ENCODE assay signal across 1 cellular context in genomic region chr17:4999429-5000093, GRCh38.
TF ChIP-seq lines count a peak whose summit lies in the region.

No MANE protein-coding gene starts in this region.

TF ChIP-seq in GM23338, 12 proteins besides CTCF, POLR2A, EP300 and RAD21 (continued from another document):
- TF ChIP-seq ZNF462 (CRISPR knock-in tag; IDR thresholded peaks at IDR 0.05) = no peak
- no peak for TF ChIP-seq STAT1 (IDR thresholded peaks at IDR 0.05; ENCODE audit: unreplicated experiment)
- no peak for TF ChIP-seq ZNF331 (CRISPR knock-in tag; IDR thresholded peaks at IDR 0.05; ENCODE audit: low read depth)
- TF ChIP-seq CREB1 (CRISPR knock-in tag; IDR thresholded peaks at IDR 0.05; ENCODE audit: low read depth) = no peak
- TF ChIP-seq ETS1 (IDR thresholded peaks at IDR 0.05) = no peak
- no peak for TF ChIP-seq EZH2 (IDR thresholded peaks at IDR 0.05; ENCODE audit: low read depth, unreplicated experiment)
- no peak for TF ChIP-seq NANOG (IDR thresholded peaks at IDR 0.05; ENCODE audit: borderline replicate concordance)
- no peak for TF ChIP-seq ZNF114 (CRISPR knock-in tag; IDR thresholded peaks at IDR 0.05)
- TF ChIP-seq EZH2phosphoT487 (IDR thresholded peaks at IDR 0.05; ENCODE audit: unreplicated experiment) = no peak
- no peak for TF ChIP-seq REST (IDR thresholded peaks at IDR 0.05; ENCODE audit: unreplicated experiment)
